8 cellular contexts compared by ENCODE assay signal in genomic region chr3:158313344-158313927, GRCh38.
DNase-seq lines count a peak whose midpoint lies in the region; ATAC-seq and TF ChIP-seq lines count a peak whose summit lies in the region.

No MANE protein-coding gene starts in this region.

- H3K9ac ChIP-seq in PC-3 (ENCODE audit: low read length) = no peak overlapping the region

- no peaks in the 10 kb centered on the region for H3K79me2 ChIP-seq in PC-3 (ENCODE audit: low read length)

- TF ChIP-seq EP300 in esophagus muscularis mucosa (IDR thresholded peaks at IDR 0.05) = no peak

- H2AFZ ChIP-seq in PC-3 (ENCODE audit: low read length) = no peak overlapping the region

- H3K27me3 ChIP-seq in HL-60 (ENCODE audit: insufficient read depth, poor library complexity, severe bottlenecking) (no peaks in the 10 kb centered on the region), PC-3 (ENCODE audit: low read length) (no peaks in the 10 kb centered on the region), esophagus muscularis mucosa (no peaks in the 10 kb centered on the region), psoas muscle (ENCODE audit: insufficient read depth in 3 of 3, low read length in 2 of 3) (no peaks in the 10 kb centered on the region)

- in situ Hi-C loops in ACHN (cut with HindIII; ENCODE audit: low pct_ligation_motif_present, low pct_unique_long_range_greater_than_20kb, low sequenced_read_pairs) (no loop called here), GM13976 (cut with MboI; ENCODE audit: low sequenced_read_pairs, unreplicated experiment) (loop anchor here (25.0 kb wide), 2 partner anchors 201 to 451 kb away; partner anchors contain the start of genes RSRC1 and SHOX2)

- H3K9me3 ChIP-seq in PC-3 (ENCODE audit: low read length) = no peaks in the 10 kb centered on the region
- H3K9me3 ChIP-seq in esophagus muscularis mucosa = no peaks in the 10 kb centered on the region
- H3K9me3 ChIP-seq in psoas muscle = no peaks in the 10 kb centered on the region

- no peaks in the 10 kb centered on the region for H3K9me2 ChIP-seq in PC-3 (replicated peaks; ENCODE audit: low read length)

- CTCF ChIA-PET in PC-3 (lab: Charles Lee) = no interaction called here

- no peak overlapping the region for H3K4me2 ChIP-seq in PC-3 (ENCODE audit: low read length)

- no peak for TF ChIP-seq POLR2A in esophagus muscularis mucosa (IDR thresholded peaks at IDR 0.05; ENCODE audit: low read depth)

- no peaks in the 10 kb centered on the region for H3F3A ChIP-seq in PC-3 (ENCODE audit: low read length, unreplicated experiment)

- DNase-seq in ACHN = peak; percentile 56
- DNase-seq in GM13976 (ENCODE audit: low spot score) = no peak
- peak; percentile 5 to 15 for DNase-seq in HL-60 (ENCODE audit: low read depth in 1 of 2, low spot score in 1 of 2)
- peak; percentile 56 for DNase-seq in PC-3
- DNase-seq in fibroblast of villous mesenchyme (ENCODE audit: low read depth) = peak; percentile 39
- no peak for DNase-seq in esophagus muscularis mucosa (ENCODE audit: extremely low spot score)
- no peak for DNase-seq in NK-92 treated with Interleukin-12 subunit alpha and Interleukin-12 subunit beta, amount 100 ng/mL, for 24 hours (lab: John Stamatoyannopoulos, UW)
- DNase-seq in psoas muscle = no peak

- POLR2A ChIA-PET in PC-3 (lab: Charles Lee; ENCODE audit: unreplicated experiment) = no interaction called here

- H3K4me1 ChIP-seq in PC-3 (ENCODE audit: insufficient read depth, low read length) (no peaks in the 10 kb centered on the region), esophagus muscularis mucosa (no peaks in the 10 kb centered on the region), psoas muscle (no peaks in the 10 kb centered on the region)

- H3K36me3 ChIP-seq in PC-3 (ENCODE audit: low read depth, low read length) (no peaks in the 10 kb centered on the region), esophagus muscularis mucosa (no peaks in the 10 kb centered on the region), psoas muscle (ENCODE audit: insufficient read depth in 1 of 2, low read depth in 1 of 2) (no peaks in the 10 kb centered on the region)

- H3K4me3 ChIP-seq in HL-60 (replicated peaks; ENCODE audit: insufficient read depth, low read length) = no peak overlapping the region
- no peak overlapping the region for H3K4me3 ChIP-seq in PC-3 (ENCODE audit: low read length)
- no peak overlapping the region for H3K4me3 ChIP-seq in fibroblast of villous mesenchyme (ENCODE audit: low read depth, low read length)
- H3K4me3 ChIP-seq in esophagus muscularis mucosa = no peak overlapping the region
- no peak overlapping the region for H3K4me3 ChIP-seq in psoas muscle

- ATAC-seq in PC-3 = no peak
- ATAC-seq in psoas muscle = no peak

- intact Hi-C loops in PC-3 (cut with micrococcal nuclease) (loop anchor here (2.0 to 5.0 kb wide), 4 partner anchors 119 to 696 kb away; partner anchors contain the start of gene RSRC1), esophagus muscularis mucosa (cut with DNase I) (no loop called here), psoas muscle (cut with DNase I) (no loop called here)

- BruUV-seq in PC-3 (replicated peaks; lab: Mats Ljungman, UMichigan) = no TSS peak

- TF ChIP-seq CTCF in GM13976 (IDR thresholded peaks at IDR 0.05; ENCODE audit: borderline replicate concordance, control extremely low read depth, extremely low read depth, insufficient read depth, missing control alignments) = peak; percentile 41
- TF ChIP-seq CTCF in HL-60 (IDR thresholded peaks at IDR 0.05; ENCODE audit: insufficient read depth, low read length) = peak; percentile 52
- TF ChIP-seq CTCF in PC-3 (conservative IDR thresholded peaks at IDR 0.05; ENCODE audit: low read depth, low read length) = peak; percentile 64
- TF ChIP-seq CTCF in fibroblast of villous mesenchyme (IDR thresholded peaks at IDR 0.05; ENCODE audit: insufficient read depth, low read depth, low read length) = peak; percentile 53
- TF ChIP-seq CTCF in esophagus muscularis mucosa (IDR thresholded peaks at IDR 0.05) = no peak
- no peak for TF ChIP-seq CTCF in psoas muscle (IDR thresholded peaks at IDR 0.05)

- no peaks in the 10 kb centered on the region for H4K20me1 ChIP-seq in PC-3 (ENCODE audit: low read length)

- H3K27ac ChIP-seq in HL-60 (replicated peaks) = no peak overlapping the region
- H3K27ac ChIP-seq in PC-3 (ENCODE audit: low read length) = no peak overlapping the region
- H3K27ac ChIP-seq in esophagus muscularis mucosa (replicated peaks in 1 of 4) = no peak overlapping the region
- no peak overlapping the region for H3K27ac ChIP-seq in psoas muscle

- WGBS in esophagus muscularis mucosa = 50% methylated on average over 3 of the region's 3 CpGs
- WGBS in psoas muscle, 3 donors = 36 to 52% (median 42%) methylated on average over 3 of the region's 3 CpGs

Comparison
In these comparisons a context has a peak if more than half of its experiments do, and no peak if none do; other contexts are left out.
1. DNase-seq: peak in ACHN (single experiment), HL-60 (2 of 2), PC-3 (single experiment) and fibroblast of villous mesenchyme (single experiment); none in GM13976 (single experiment), esophagus muscularis mucosa (single experiment), NK-92 treated with Interleukin-12 subunit alpha and Interleukin-12 subunit beta, amount 100 ng/mL, for 24 hours (single experiment) and psoas muscle (0 of 2).
2. CTCF ChIP-seq: peak in GM13976 (single experiment), HL-60 (single experiment), PC-3 (single experiment) and fibroblast of villous mesenchyme (single experiment); none in esophagus muscularis mucosa (0 of 3) and psoas muscle (single experiment).